In genomic region chr13:39516140-39516539, GRCh38 we compare ENCODE assay signal across 15 cellular contexts.
DNase-seq lines count a peak whose midpoint lies in the region; FAIRE-seq and TF ChIP-seq lines count a peak whose summit lies in the region.
"Had no signal": no experiment of that assay in that cellular context is flagged by ENCODE, and none has a peak within 500 bp of the region (broad histone marks: within the 10 kb centered on the region; RNA-seq: fewer than 3 reads in every experiment).

No MANE protein-coding gene starts in this region.

- H3K9me3 ChIP-seq in BE2C: no peaks in the 10 kb centered on the region
- H3K9me3 ChIP-seq: ascending aorta, BLaER1 had no signal

- FAIRE-seq in D721Med (lab: Jason Lieb, UNC): peak; percentile 88
- FAIRE-seq: GM12891 had no signal

- TF ChIP-seq CTCF in D721Med (IDR thresholded peaks at IDR 0.05; ENCODE audit: insufficient read depth, missing control alignments) (no peak), BE2C (IDR thresholded peaks at IDR 0.05; ENCODE audit: low read depth, low read length) (no peak)

- no peak overlapping the region for H3K4me3 ChIP-seq in BE2C (ENCODE audit: low read depth, low read length)
- H3K4me3 ChIP-seq: ascending aorta, BLaER1 had no signal

- H3K36me3 ChIP-seq in BE2C: no peaks in the 10 kb centered on the region
- H3K36me3 ChIP-seq: ascending aorta, BLaER1 had no signal

- H3K4me1 ChIP-seq in BE2C: no peaks in the 10 kb centered on the region
- H3K4me1 ChIP-seq: BLaER1 had no signal

- no peaks in the 10 kb centered on the region for H3K27me3 ChIP-seq in BE2C
- H3K27me3 ChIP-seq: ascending aorta, BLaER1 had no signal

- DNase-seq in D721Med (ENCODE audit: insufficient read length, low spot score) (no peak), NCI-H226 (peak; percentile 86), dedifferentiated amniotic fluid mesenchymal stem cell (ENCODE audit: extremely low spot score) (peak; percentile 53), myocyte (ENCODE audit: low read depth) (peak; percentile 83), BE2C (no peak), DMS53 (lab: John Stamatoyannopoulos, UW) (no peak)
- DNase-seq in activated CD8-positive, alpha-beta memory T cell treated with anti-CD3 and anti-CD28 coated beads, Interleukin-2, amount 50 U/mL, for 48 hours: no peak
- DNase-seq in stimulated activated CD4-positive, alpha-beta T cell treated with anti-CD3 and anti-CD28 coated beads, Interleukin-2, amount 100 ng/mL, for 48 hours: no peak
- DNase-seq: activated CD4-positive, alpha-beta T cell treated with anti-CD3 and anti-CD28 coated beads, Interleukin-2, amount 50 U/mL, for 48 hours; NCI-H748 treated with DMSO at 0.1 percent for 48 hours; stimulated activated CD4-positive, alpha-beta T cell treated with anti-CD3 and anti-CD28 coated beads, Interleukin-4, amount 100 ng/mL, for 1 hour; T1000 had no signal

Comparison
In these comparisons a context has a peak if more than half of its experiments do, and no peak if none do; other contexts are left out.
1. DNase-seq: peak in NCI-H226 (single experiment), dedifferentiated amniotic fluid mesenchymal stem cell (single experiment) and myocyte (single experiment); none in D721Med (single experiment), BE2C (single experiment), DMS53 (single experiment), activated CD8-positive, alpha-beta memory T cell treated with anti-CD3 and anti-CD28 coated beads, Interleukin-2, amount 50 U/mL, for 48 hours (single experiment) and stimulated activated CD4-positive, alpha-beta T cell treated with anti-CD3 and anti-CD28 coated beads, Interleukin-2, amount 100 ng/mL, for 48 hours (0 of 2).